In genomic region chr2:89820248-89820647, GRCh38 we compare ENCODE assay signal across 31 cellular contexts.
"Had no signal": no experiment of that assay in that cellular context is flagged by ENCODE, and none has a peak within 500 bp of the region (broad histone marks: within the 10 kb centered on the region; RNA-seq: fewer than 3 reads in every experiment).

No MANE protein-coding gene starts in this region.

- H3K27ac ChIP-seq: heart right ventricle, hepatocyte, pancreas, prostate gland, sigmoid colon, testis, thyroid gland, transverse colon, upper lobe of left lung, vagina had no signal

- FAIRE-seq: keratinocyte, pancreas had no signal

- H3K4me2 ChIP-seq: hepatocyte, smooth muscle cell had no signal

- H3K79me2 ChIP-seq: hepatocyte had no signal

- H3K9me3 ChIP-seq: pancreas, prostate gland, testis had no signal

- H3K27me3 ChIP-seq: heart right ventricle, hepatocyte, pancreas, sigmoid colon, testis, thyroid gland, transverse colon, upper lobe of left lung, vagina had no signal

- ATAC-seq: heart right ventricle; left cardiac atrium; left lobe of liver; left ventricle myocardium superior; mucosa of descending colon; naive thymus-derived CD4-positive, alpha-beta T cell; natural killer cell treated with Interleukin-12 subunit alpha and Interleukin-12 subunit beta and Interleukin-15 and Interleukin-18, amount 100 ng/mL, for 72 hours; pancreas; right cardiac atrium; stimulated activated memory B cell treated with anti-CD40 and anti-IgM and Interleukin-4, amounts not matched to agents 10 μg/mL and 1 μg/mL and 100 μg/mL, for 72 hours; stimulated activated naive CD8-positive, alpha-beta T cell treated with anti-CD3 and anti-CD28 coated beads, Interleukin-15, amount 100 ng/mL, for 72 hours had no signal

- H3K36me3 ChIP-seq: heart right ventricle, pancreas, prostate gland, sigmoid colon, thyroid gland, transverse colon, upper lobe of left lung, vagina had no signal

- DNase-seq: heart right ventricle; kidney glomerular epithelial cell; left cardiac atrium; left ventricle myocardium superior; midbrain; mucosa of descending colon; naive thymus-derived CD4-positive, alpha-beta T cell; pancreas; posterior cingulate gyrus; retina; right cardiac atrium; sigmoid colon; stimulated activated CD4-positive, alpha-beta T cell treated with anti-CD3 and anti-CD28 coated beads, Interleukin-1b, Interleukin-23, amount 100 ng/mL, for 48 hours; stimulated activated CD4-positive, alpha-beta T cell treated with anti-CD3 and anti-CD28 coated beads, Interleukin-2, amount 100 ng/mL, for 48 hours; stimulated activated CD4-positive, alpha-beta T cell treated with anti-CD3 and anti-CD28 coated beads, Interleukin-4, amount 100 ng/mL, for 4 hours; stimulated activated CD8-positive, alpha-beta memory T cell treated with anti-CD3 and anti-CD28 coated beads, Interleukin-4, amount 100 ng/mL, for 48 hours; stimulated activated naive CD4-positive, alpha-beta T cell treated with Interleukin-2 at 50 U/mL for 16 hours; stimulated activated naive CD8-positive, alpha-beta T cell treated with anti-CD3 and anti-CD28 coated beads, Interleukin-15, amount 100 ng/mL, for 72 hours; testis; thyroid gland; transverse colon; upper lobe of left lung had no signal

- H2AFZ ChIP-seq: hepatocyte had no signal

- H3K4me3 ChIP-seq: heart right ventricle, lung, mucosa of descending colon, pancreas, prostate gland, sigmoid colon, smooth muscle cell, testis, thyroid gland, transverse colon, upper lobe of left lung, vagina had no signal

- H3K4me1 ChIP-seq: heart right ventricle, pancreas, prostate gland, sigmoid colon, testis, thyroid gland, transverse colon, upper lobe of left lung, vagina had no signal
